9 cellular contexts compared by ENCODE assay signal in the genomic region with DNA sequence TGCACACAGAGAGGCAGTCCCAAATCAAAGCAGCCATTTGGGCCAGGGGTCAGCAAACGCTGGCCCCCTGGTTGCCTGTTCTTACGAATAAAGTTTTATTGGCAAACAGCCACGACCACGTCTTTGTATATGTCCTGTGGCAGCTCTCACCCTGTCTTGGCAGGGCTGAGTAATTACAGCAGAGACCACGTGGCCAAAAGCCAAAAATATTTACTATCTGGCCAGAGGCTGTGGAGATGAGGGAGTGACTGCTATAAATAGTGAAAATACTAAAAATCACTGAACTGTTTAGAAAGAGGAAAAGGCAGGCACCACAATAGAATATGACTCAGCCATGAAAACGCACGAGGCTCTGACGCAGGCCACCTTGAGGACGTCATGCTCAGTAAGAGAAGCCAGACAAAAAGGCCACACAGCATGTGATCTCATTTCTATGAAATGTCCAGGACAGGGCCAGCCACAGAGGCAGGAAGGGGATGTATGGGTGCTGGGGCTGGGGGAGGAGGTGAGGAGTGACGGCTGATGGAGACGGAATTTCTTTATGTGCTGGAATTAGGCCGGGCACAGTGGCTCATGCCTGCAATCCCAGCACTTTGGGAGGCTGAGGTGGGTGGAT. TPM values are rescaled to one million over a fixed set of nuclear protein-coding genes. Genes with fewer than 3 reads are reported as not detected.
DNase-seq lines count a peak whose midpoint lies in the region; ATAC-seq and TF ChIP-seq lines count a peak whose summit lies in the region.
"Had no signal": no experiment of that assay in that cellular context is flagged by ENCODE, and none has a peak within 500 bp of the region (broad histone marks: within the 10 kb centered on the region; RNA-seq: fewer than 3 reads in every experiment).

No MANE protein-coding gene starts in this region.

- peak overlapping the region in 2 of 8 donors; percentile 28 to 43 for H3K27ac Mint-ChIP-seq in CD8-positive, alpha-beta memory T cell

- H3K4me3 Mint-ChIP-seq in CD8-positive, alpha-beta memory T cell = no peak overlapping the region

- H3K9me3 Mint-ChIP-seq in CD8-positive, alpha-beta memory T cell = no peaks in the 10 kb centered on the region

- peaks cover 3 to 44% (median 3%) of the 10 kb centered on the region in 3 donors for H3K36me3 Mint-ChIP-seq in CD8-positive, alpha-beta memory T cell

- H3K4me1 ChIP-seq in CD8-positive, alpha-beta memory T cell (ENCODE audit: insufficient read depth, low read length) = no peaks in the 10 kb centered on the region

- DNase-seq in GM10266 (ENCODE audit: extremely low spot score) (peak; percentile 68), SIG-M5 treated with dmso at 0.1 percent for 504 hours (lab: John Stamatoyannopoulos, UW; ENCODE audit: unreplicated experiment) (peak; percentile 77), foreskin melanocyte (peak; percentile 100), sciatic nerve (ENCODE audit: low spot score) (no peak), AML-193 (lab: John Stamatoyannopoulos, UW) (no peak)
- no peak for DNase-seq in CD8-positive, alpha-beta memory T cell

- CTCF ChIA-PET in CD8-positive, alpha-beta memory T cell (lab: Charles Lee) = no interaction called here

- POLR2A ChIA-PET in CD8-positive, alpha-beta memory T cell (lab: Charles Lee) = interaction anchor here (0.7 kb wide), 1 partner anchor 86 kb away, joined by 3 read pairs; no protein-coding TSS in a partner anchor

- no peaks in the 10 kb centered on the region for H3K27me3 ChIP-seq in CD8-positive, alpha-beta memory T cell (ENCODE audit: insufficient read depth, low read length, poor library complexity, severe bottlenecking)

- H3K27me3 Mint-ChIP-seq in CD8-positive, alpha-beta memory T cell = no peaks in the 10 kb centered on the region

- peaks cover 9% of the 10 kb centered on the region for H3K36me3 ChIP-seq in CD8-positive, alpha-beta memory T cell (ENCODE audit: insufficient read depth, low read length)

- ATAC-seq in sciatic nerve (peak; percentile 78), HG02885 (IDR thresholded peaks at IDR 0.05; ENCODE audit: poor library complexity, unreplicated experiment) (no peak), HG03521 (IDR thresholded peaks at IDR 0.05; ENCODE audit: unreplicated experiment) (no peak)

- no peak for TF ChIP-seq CTCF in GM10266 (IDR thresholded peaks at IDR 0.05; ENCODE audit: control insufficient read depth, insufficient read depth, low read depth, missing control alignments)

- no peaks in the 10 kb centered on the region for H3K4me1 Mint-ChIP-seq in CD8-positive, alpha-beta memory T cell

- no peak overlapping the region for H3K27ac ChIP-seq in CD8-positive, alpha-beta memory T cell (ENCODE audit: low read depth, low read length)
- H3K27ac ChIP-seq: HL-60 had no signal

- no peaks in the 10 kb centered on the region for H3K9me3 ChIP-seq in CD8-positive, alpha-beta memory T cell (ENCODE audit: low read length)

- H3K4me3 ChIP-seq in CD8-positive, alpha-beta memory T cell (ENCODE audit: low read length) = no peak overlapping the region

- intact Hi-C loops in sciatic nerve (cut with DNase I) = no loop called here

RNA-seq across cellular contexts. Expression of gene SMIM24, which starts 29.4 kb away (rescaled TPM):
- total RNA-seq in sciatic nerve = not detected
- total RNA-seq in CD8-positive, alpha-beta memory T cell = not detected
- 0.66 TPM for polyA plus RNA-seq in CD8-positive, alpha-beta memory T cell

RNA-seq across cellular contexts. Expression of gene SMIM44, which starts 32.3 kb away (rescaled TPM):
- total RNA-seq in sciatic nerve = not detected
- not detected for total RNA-seq in CD8-positive, alpha-beta memory T cell
- not detected for polyA plus RNA-seq in CD8-positive, alpha-beta memory T cell

RNA-seq across cellular contexts. Expression of gene DOHH, which starts 49.6 kb away (rescaled TPM):
- total RNA-seq in sciatic nerve = 8.4 TPM
- 10 to 100 TPM; 21.3 to 21.4 TPM for total RNA-seq in CD8-positive, alpha-beta memory T cell
- polyA plus RNA-seq in CD8-positive, alpha-beta memory T cell = 14.0 TPM

RNA-seq across cellular contexts. Expression of gene FZR1, which starts 55.2 kb away (rescaled TPM):
- 46.1 TPM for total RNA-seq in sciatic nerve
- total RNA-seq in CD8-positive, alpha-beta memory T cell = 10 to 100 TPM; 36.7 to 36.9 TPM
- 14.4 TPM for polyA plus RNA-seq in CD8-positive, alpha-beta memory T cell

Comparison
In these comparisons a context has a peak if more than half of its experiments do, and no peak if none do; other contexts are left out.
1. DNase-seq: peak in GM10266 (single experiment), SIG-M5 treated with dmso at 0.1 percent for 504 hours (single experiment) and foreskin melanocyte (single experiment); none in sciatic nerve (single experiment), AML-193 (0 of 2) and CD8-positive, alpha-beta memory T cell (0 of 5).